ENCODE assay signal across 17 cellular contexts in genomic region chr9:78015242-78015641, GRCh38. TPM values are rescaled to one million over a fixed set of nuclear protein-coding genes. Genes with fewer than 3 reads are reported as not detected.
DNase-seq lines count a peak whose midpoint lies in the region; ATAC-seq and TF ChIP-seq lines count a peak whose summit lies in the region.
"Had no signal": no experiment of that assay in that cellular context is flagged by ENCODE, and none has a peak within 500 bp of the region (broad histone marks: within the 10 kb centered on the region; RNA-seq: fewer than 3 reads in every experiment).

No MANE protein-coding gene starts in this region.

- H3K27me3 Mint-ChIP-seq in dendritic cell treated with granulocyte-macrophage colony-stimulating factor and Interleukin-4, amounts not matched to agents 40 ng/mL and 50 ng/mL, for 4 days, result no peaks in the 10 kb centered on the region

- H3K9me3 ChIP-seq in SK-N-SH (no peaks in the 10 kb centered on the region), upper lobe of right lung (no peaks in the 10 kb centered on the region)

- DNase-seq in SK-N-SH, result no peak
- peak; percentile 51 for DNase-seq in OCI-M1 (lab: John Stamatoyannopoulos, UW)
- DNase-seq in upper lobe of right lung, result no peak
- no peak for DNase-seq in NCI-H1105 (lab: John Stamatoyannopoulos, UW)
- DNase-seq in SKM-1 (lab: John Stamatoyannopoulos, UW; ENCODE audit: unreplicated experiment), result no peak
- no peak for DNase-seq in LoVo (ENCODE audit: low spot score)
- DNase-seq: 8988T, COR-L47, DMS153, NCI-H1092 treated with DMSO at 0.1 percent for 48 hours, NCI-H1694 treated with DMSO at 0.1 percent for 48 hours, NCI-H446, NCI-H748 treated with DMSO at 0.1 percent for 48 hours, SHP77 treated with DMSO at 0.1 percent for 48 hours had no signal

- H3K79me2 ChIP-seq in SK-N-SH (ENCODE audit: insufficient read depth), result peaks cover 96% of the 10 kb centered on the region

- H3K4me3 Mint-ChIP-seq in dendritic cell treated with granulocyte-macrophage colony-stimulating factor and Interleukin-4, amounts not matched to agents 40 ng/mL and 50 ng/mL, for 4 days, result no peak overlapping the region

- CTCF ChIA-PET in SK-N-SH (lab: Yijun Ruan, JAX), result no interaction called here

- H3K27me3 ChIP-seq in SK-N-SH (ENCODE audit: insufficient read depth) (no peaks in the 10 kb centered on the region), upper lobe of right lung (no peaks in the 10 kb centered on the region)
- H3K27me3 ChIP-seq: BLaER1 treated with 17β-estradiol and CSF1 and Interleukin-3, amounts not matched to agents 10 nM and 100 nM had no signal

- no peaks in the 10 kb centered on the region for H3K9me3 Mint-ChIP-seq in dendritic cell treated with granulocyte-macrophage colony-stimulating factor and Interleukin-4, amounts not matched to agents 40 ng/mL and 50 ng/mL, for 4 days

- intact Hi-C loops in dendritic cell treated with granulocyte-macrophage colony-stimulating factor and Interleukin-4, amounts not matched to agents 40 ng/mL and 50 ng/mL, for 4 days (cut with micrococcal nuclease), result no loop called here
- intact Hi-C loops in upper lobe of right lung (cut with DNase I), result no loop called here

- H3K4me3 ChIP-seq in SK-N-SH (ENCODE audit: low read depth in 2 of 2, low read length in 1 of 2), result no peak overlapping the region
- no peak overlapping the region for H3K4me3 ChIP-seq in upper lobe of right lung
- H3K4me3 ChIP-seq: BLaER1 treated with 17β-estradiol and CSF1 and Interleukin-3, amounts not matched to agents 10 nM and 100 nM had no signal

- H4K20me1 ChIP-seq in SK-N-SH (ENCODE audit: insufficient read depth), result peaks cover 39% of the 10 kb centered on the region

- peaks cover 64% of the 10 kb centered on the region for H3K4me1 Mint-ChIP-seq in dendritic cell treated with granulocyte-macrophage colony-stimulating factor and Interleukin-4, amounts not matched to agents 40 ng/mL and 50 ng/mL, for 4 days (ENCODE audit: low read depth)

- ATAC-seq in SK-N-SH treated with all-trans-retinoic acid at 6 μM for 48 hours (0 out of 3 replicates have a peak, but pooled peaks have one; percentile 21), upper lobe of right lung (peak; percentile 46)

- TF ChIP-seq CTCF in SK-N-SH (IDR thresholded peaks at IDR 0.05) (no peak), upper lobe of right lung (IDR thresholded peaks at IDR 0.05) (no peak)

- peaks cover 10% of the 10 kb centered on the region for H3F3A ChIP-seq in SK-N-SH (replicated peaks; ENCODE audit: insufficient read depth)

- no peak overlapping the region for H2AFZ ChIP-seq in SK-N-SH (ENCODE audit: low read depth)

- TF ChIP-seq RAD21 in SK-N-SH (IDR thresholded peaks at IDR 0.05; ENCODE audit: low read length), result no peak

- H3K36me3 ChIP-seq in SK-N-SH (replicated peaks in 1 of 2; ENCODE audit: control insufficient read depth in 1 of 2, insufficient read depth in 2 of 2, low read length in 1 of 2) (peaks cover 0 to 2% of the 10 kb centered on the region in 2 experiments), upper lobe of right lung (no peaks in the 10 kb centered on the region)

- no peaks in the 10 kb centered on the region for H3K9me2 ChIP-seq in SK-N-SH

- H3K27ac Mint-ChIP-seq in dendritic cell treated with granulocyte-macrophage colony-stimulating factor and Interleukin-4, amounts not matched to agents 40 ng/mL and 50 ng/mL, for 4 days, result peak overlapping the region; percentile 53

- H3K27ac ChIP-seq in SK-N-SH (ENCODE audit: low read depth in 2 of 2, low read length in 1 of 2) (peak overlapping the region in 1 of 2 experiments; percentile 71; a peak in 2 of 4 replicates), upper lobe of right lung (no peak overlapping the region)

- TF ChIP-seq EP300 in SK-N-SH (IDR thresholded peaks at IDR 0.05; ENCODE audit: borderline replicate concordance in 1 of 2, low read depth in 1 of 2, low read length in 1 of 2), result no peak

- H3K9ac ChIP-seq in SK-N-SH, result no peak overlapping the region
- H3K9ac ChIP-seq: BLaER1 treated with 17β-estradiol and CSF1 and Interleukin-3, amounts not matched to agents 10 nM and 100 nM had no signal

- POLR2A ChIA-PET in SK-N-SH (lab: Yijun Ruan, JAX), result no interaction called here

- H3K4me2 ChIP-seq in SK-N-SH, result no peak overlapping the region

- peaks cover 3 to 22% of the 10 kb centered on the region in 2 experiments; a peak in 3 of 4 replicates for H3K4me1 ChIP-seq in SK-N-SH (ENCODE audit: control insufficient read depth in 1 of 2, insufficient read depth in 2 of 2, low read depth in 1 of 2, low read length in 1 of 2)
- peaks cover 34% of the 10 kb centered on the region for H3K4me1 ChIP-seq in upper lobe of right lung

- H3K36me3 Mint-ChIP-seq in dendritic cell treated with granulocyte-macrophage colony-stimulating factor and Interleukin-4, amounts not matched to agents 40 ng/mL and 50 ng/mL, for 4 days (ENCODE audit: low read depth), result peaks cover 29% of the 10 kb centered on the region

TF ChIP-seq in SK-N-SH treated with all-trans-retinoic acid at 6 μM for 48 hours, 23 proteins besides CTCF, POLR2A, EP300 and RAD21 (continues in another document):
- TF ChIP-seq CSDC2 (CRISPR knock-in tag; IDR thresholded peaks at IDR 0.05), result no peak
- TF ChIP-seq CSRNP3 (CRISPR knock-in tag; IDR thresholded peaks at IDR 0.05), result no peak
- no peak for TF ChIP-seq CREB5 (CRISPR knock-in tag; IDR thresholded peaks at IDR 0.05; ENCODE audit: low read depth)
- no peak for TF ChIP-seq TCF4 (CRISPR knock-in tag; IDR thresholded peaks at IDR 0.05; ENCODE audit: borderline replicate concordance)
- no peak for TF ChIP-seq ZNF70 (CRISPR knock-in tag; IDR thresholded peaks at IDR 0.05)
- TF ChIP-seq TOX (CRISPR knock-in tag; IDR thresholded peaks at IDR 0.05; ENCODE audit: borderline replicate concordance), result no peak

TF ChIP-seq in SK-N-SH, 30 proteins besides CTCF, POLR2A, EP300 and RAD21:
- TF ChIP-seq TAF1 (IDR thresholded peaks at IDR 0.05; ENCODE audit: borderline replicate concordance, low read depth, low read length), result no peak
- TF ChIP-seq JUND (IDR thresholded peaks at IDR 0.05), result no peak
- TF ChIP-seq TCF12 (IDR thresholded peaks at IDR 0.05), result no peak
- no peak for TF ChIP-seq YY1 (IDR thresholded peaks at IDR 0.05; ENCODE audit: low read depth)
- no peak for TF ChIP-seq RCOR1 (IDR thresholded peaks at IDR 0.05; ENCODE audit: low read length)
- no peak for TF ChIP-seq ELF1 (IDR thresholded peaks at IDR 0.05)
- TF ChIP-seq ZBTB33 (IDR thresholded peaks at IDR 0.05; ENCODE audit: borderline replicate concordance, low read depth), result no peak
- no peak for TF ChIP-seq RXRA (IDR thresholded peaks at IDR 0.05; ENCODE audit: borderline replicate concordance, low read depth)

RNA-seq across cellular contexts. Expression of gene GNAQ, which starts 16.4 kb away (rescaled TPM):
- polyA plus RNA-seq in SK-N-SH (2012; rRNA removed), result 20.9 and 28.5 TPM in 2 replicates
- polyA plus RNA-seq in SK-N-SH (2012; cell fraction: cytosol; rRNA removed), result 35.6 and 46.1 TPM in 2 replicates
- polyA plus RNA-seq in SK-N-SH (2012; cell fraction: nucleus; rRNA removed), result 11.1 and 25.5 TPM in 2 replicates
- total RNA-seq in upper lobe of right lung, result 132 TPM
